In genomic region chr1:35726814-35727433, GRCh38 we compare ENCODE assay signal across 8 cellular contexts. TPM values are rescaled to one million over a fixed set of nuclear protein-coding genes. Genes with fewer than 3 reads are reported as not detected.
DNase-seq lines count a peak whose midpoint lies in the region; ATAC-seq and TF ChIP-seq lines count a peak whose summit lies in the region.

No MANE protein-coding gene starts in this region.

- no peak overlapping the region for H3K27ac ChIP-seq in MM.1S (ENCODE audit: low read length)
- no peak overlapping the region for H3K27ac ChIP-seq in RWPE2 (ENCODE audit: poor library complexity, severe bottlenecking)
- no peak overlapping the region for H3K27ac ChIP-seq in prostate gland

- TF ChIP-seq CTCF in MM.1S (IDR thresholded peaks at IDR 0.05; ENCODE audit: low read length) (peak; percentile 87), RWPE2 (IDR thresholded peaks at IDR 0.05; ENCODE audit: poor library complexity, severe bottlenecking) (peak; percentile 93), prostate gland (IDR thresholded peaks at IDR 0.05) (peak; percentile 68 to 85 (median 74))

- H3K9me3 ChIP-seq in MM.1S (replicated peaks; ENCODE audit: insufficient read depth, low read length) (no peaks in the 10 kb centered on the region), RWPE2 (ENCODE audit: severe bottlenecking) (peaks cover 3% of the 10 kb centered on the region), prostate gland (no peaks in the 10 kb centered on the region)

- DNase-seq in G401 (ENCODE audit: low spot score) (peak; percentile 84), MM.1S (peak; percentile 48), RWPE2 (ENCODE audit: low spot score) (no peak), Right ventricle myocardium superior (peak; percentile 46), prostate gland (ENCODE audit: low spot score) (peak; percentile 50)
- peak; percentile 50 for DNase-seq in activated naive CD4-positive, alpha-beta T cell treated with anti-CD3 and anti-CD28 coated beads, Interleukin-2, amount 50 U/mL, for 16 hours

- in situ Hi-C loops in G401 (cut with HindIII; ENCODE audit: low sequenced_read_pairs) = loop anchor here (10.0 kb wide), 1 partner anchor 162 kb away; no protein-coding TSS in a partner anchor

- H3K9ac ChIP-seq in MM.1S (ENCODE audit: low read length) = no peak overlapping the region

- H3K4me1 ChIP-seq in MM.1S (ENCODE audit: low read length) = no peaks in the 10 kb centered on the region
- H3K4me1 ChIP-seq in RWPE2 (ENCODE audit: insufficient read depth, poor library complexity, severe bottlenecking) = no peaks in the 10 kb centered on the region
- H3K4me1 ChIP-seq in prostate gland (replicated peaks) = no peaks in the 10 kb centered on the region

- H3K36me3 ChIP-seq in MM.1S (replicated peaks; ENCODE audit: insufficient read depth, low read length) (no peaks in the 10 kb centered on the region; the same call in 1 of the 2 replicates), RWPE2 (ENCODE audit: low read depth) (no peaks in the 10 kb centered on the region; the same call in 1 of the 2 replicates), prostate gland (no peaks in the 10 kb centered on the region)

- no peaks in the 10 kb centered on the region for H3K79me2 ChIP-seq in MM.1S (ENCODE audit: low read length)

- no peak overlapping the region for H3K4me2 ChIP-seq in MM.1S (ENCODE audit: low read depth, low read length)

- 7% methylated on average over 5 of the region's 5 CpGs for WGBS in prostate gland

- H3K9me2 ChIP-seq in MM.1S (replicated peaks; ENCODE audit: insufficient read depth, low read length) = no peaks in the 10 kb centered on the region

- no peak for TF ChIP-seq POLR2A in prostate gland (IDR thresholded peaks at IDR 0.05)

- no peak overlapping the region for H2AFZ ChIP-seq in MM.1S (ENCODE audit: low read length)

- intact Hi-C loops in Right ventricle myocardium superior (cut with DNase I) (no loop called here), prostate gland (cut with DNase I) (loop anchor here (2.0 kb wide), 1 partner anchor 158 kb away; no protein-coding TSS in a partner anchor)

- H3K27me3 ChIP-seq in MM.1S (replicated peaks; ENCODE audit: insufficient read depth, low read length) (no peaks in the 10 kb centered on the region), RWPE2 (ENCODE audit: insufficient read depth, poor library complexity, severe bottlenecking) (no peaks in the 10 kb centered on the region), prostate gland (replicated peaks; ENCODE audit: insufficient read depth) (no peaks in the 10 kb centered on the region)

- H3K4me3 ChIP-seq in MM.1S (ENCODE audit: low read length) (no peak overlapping the region), RWPE2 (ENCODE audit: severe bottlenecking) (no peak overlapping the region), prostate gland (no peak overlapping the region)

- no peaks in the 10 kb centered on the region for H3F3A ChIP-seq in MM.1S (ENCODE audit: insufficient read depth, low read length)

- ATAC-seq in RWPE2 (ENCODE audit: low read depth) = peak; percentile 93
- ATAC-seq in Right ventricle myocardium superior (ENCODE audit: poor library complexity) = peak; percentile 95
- no peak for ATAC-seq in GM18517 (IDR thresholded peaks at IDR 0.05; ENCODE audit: unreplicated experiment)
- ATAC-seq in HG02938 (IDR thresholded peaks at IDR 0.05; ENCODE audit: unreplicated experiment) = no peak

- no peaks in the 10 kb centered on the region for H4K20me1 ChIP-seq in MM.1S (ENCODE audit: insufficient read depth, low read length)

RNA-seq across cellular contexts. Expression of gene C1orf216, which starts 8.2 kb away (rescaled TPM):
- 18.0 and 18.4 TPM in 2 replicates for total RNA-seq in G401 (2014; rRNA removed; shearing (Covaris generic))
- total RNA-seq in Right ventricle myocardium superior = 10.4 TPM
- total RNA-seq in prostate gland = 10 to 100 TPM; 10.1 to 12.9 TPM

RNA-seq across cellular contexts. Expression of gene CLSPN, which starts 42.9 kb away (rescaled TPM):
- total RNA-seq in G401 (2014; rRNA removed; shearing (Covaris generic)) = 14.3 and 25.1 TPM in 2 replicates
- total RNA-seq in Right ventricle myocardium superior (1.1 TPM), prostate gland (1 to 10 TPM in 1 of 2 donors, under 1 TPM in 1; 0.73 to 3.4 TPM)

Comparison
In these comparisons a context has a peak if more than half of its experiments do, and no peak if none do; other contexts are left out.
1. ATAC-seq: peak in RWPE2 (single experiment) and Right ventricle myocardium superior (single experiment); none in GM18517 (single experiment) and HG02938 (single experiment).
2. Peak in every context shown above with its lines, with median percentiles within 50 percentile points of each other: CTCF ChIP-seq.